8 cellular contexts compared by ENCODE assay signal in genomic region chr1:60848583-60849188, GRCh38.
DNase-seq lines count a peak whose midpoint lies in the region; ATAC-seq and TF ChIP-seq lines count a peak whose summit lies in the region.

No MANE protein-coding gene starts in this region.

- intact Hi-C loops in lower lobe of right lung (cut with DNase I): no loop called here

- H3K27me3 Mint-ChIP-seq in activated CD4-positive, alpha-beta memory T cell treated with anti-CD3 and anti-CD28 coated beads, Interleukin-2, amount 10 ng/mL, durations not matched to agents 7 days and 5 days: peaks cover 14% of the 10 kb centered on the region

- in situ Hi-C loops in astrocyte of the spinal cord (cut with HindIII; ENCODE audit: low sequenced_read_pairs): no loop called here

- CTCF ChIA-PET in activated CD4-positive, alpha-beta memory T cell treated with anti-CD3 and anti-CD28 coated beads, Interleukin-2, amount 10 ng/mL, durations not matched to agents 7 days and 5 days (lab: Charles Lee): interaction anchor here (0.7 to 3.2 kb wide), 10 partner anchors 10 to 1004 kb away, joined by 3 to 20 read pairs (median 4); no protein-coding TSS in a partner anchor

- no peaks in the 10 kb centered on the region for H3K36me3 ChIP-seq in lower lobe of right lung

- no peaks in the 10 kb centered on the region for H3K27me3 ChIP-seq in lower lobe of right lung (ENCODE audit: low read depth)

- no peaks in the 10 kb centered on the region for H3K36me3 Mint-ChIP-seq in activated CD4-positive, alpha-beta memory T cell treated with anti-CD3 and anti-CD28 coated beads, Interleukin-2, amount 10 ng/mL, durations not matched to agents 7 days and 5 days (ENCODE audit: low read depth)

- H3K4me1 ChIP-seq in lower lobe of right lung: no peaks in the 10 kb centered on the region

- TF ChIP-seq CTCF in GM12873 (IDR thresholded peaks at IDR 0.05; ENCODE audit: insufficient read depth, low read depth, low read length, missing control alignments): peak; percentile 44
- TF ChIP-seq CTCF in astrocyte of the spinal cord (IDR thresholded peaks at IDR 0.05; ENCODE audit: low read depth, low read length): peak; percentile 55
- peak; percentile 44 for TF ChIP-seq CTCF in lower lobe of right lung (IDR thresholded peaks at IDR 0.05)

- no peak for ATAC-seq in lower lobe of right lung

- H3K4me1 Mint-ChIP-seq in activated CD4-positive, alpha-beta memory T cell treated with anti-CD3 and anti-CD28 coated beads, Interleukin-2, amount 10 ng/mL, durations not matched to agents 7 days and 5 days: no peaks in the 10 kb centered on the region

- peak; percentile 82 for DNase-seq in NCI-H2029 treated with DMSO at 0.1 percent for 48 hours (lab: John Stamatoyannopoulos, UW)
- DNase-seq in astrocyte of the spinal cord (ENCODE audit: low read depth, low spot score): peak; percentile 71
- DNase-seq in lower lobe of right lung: no peak
- DNase-seq in activated CD4-positive, alpha-beta memory T cell treated with anti-CD3 and anti-CD28 coated beads, Interleukin-2, amount 10 ng/mL, durations not matched to agents 7 days and 5 days: no peak
- DNase-seq in nucleus accumbens (lab: John Stamatoyannopoulos, UW): no peak
- DNase-seq in COLO668 (lab: John Stamatoyannopoulos, UW; ENCODE audit: unreplicated experiment): no peak
- no peak for DNase-seq in activated naive CD4-positive, alpha-beta T cell treated with anti-CD3 and anti-CD28 coated beads, Interleukin-2, amount 50 U/mL, for 16 hours

- POLR2A ChIA-PET in activated CD4-positive, alpha-beta memory T cell treated with anti-CD3 and anti-CD28 coated beads, Interleukin-2, amount 10 ng/mL, durations not matched to agents 7 days and 5 days (lab: Charles Lee): no interaction called here

- no peak overlapping the region for H3K4me3 Mint-ChIP-seq in activated CD4-positive, alpha-beta memory T cell treated with anti-CD3 and anti-CD28 coated beads, Interleukin-2, amount 10 ng/mL, durations not matched to agents 7 days and 5 days

- H3K27ac Mint-ChIP-seq in activated CD4-positive, alpha-beta memory T cell treated with anti-CD3 and anti-CD28 coated beads, Interleukin-2, amount 10 ng/mL, durations not matched to agents 7 days and 5 days: no peak overlapping the region

- no peaks in the 10 kb centered on the region for H3K9me3 Mint-ChIP-seq in activated CD4-positive, alpha-beta memory T cell treated with anti-CD3 and anti-CD28 coated beads, Interleukin-2, amount 10 ng/mL, durations not matched to agents 7 days and 5 days

- H3K27ac ChIP-seq in lower lobe of right lung: no peak overlapping the region

- H3K4me3 ChIP-seq in astrocyte of the spinal cord (ENCODE audit: low read depth, low read length): no peak overlapping the region
- H3K4me3 ChIP-seq in lower lobe of right lung: no peak overlapping the region

- H3K9me3 ChIP-seq in lower lobe of right lung: peaks cover 6% of the 10 kb centered on the region

Comparison
In these comparisons a context has a peak if more than half of its experiments do, and no peak if none do; other contexts are left out.
1. DNase-seq: peak in NCI-H2029 treated with DMSO at 0.1 percent for 48 hours (single experiment) and astrocyte of the spinal cord (single experiment); none in lower lobe of right lung (single experiment), activated CD4-positive, alpha-beta memory T cell treated with anti-CD3 and anti-CD28 coated beads, Interleukin-2, amount 10 ng/mL, durations not matched to agents 7 days and 5 days (single experiment), nucleus accumbens (0 of 56), COLO668 (single experiment) and activated naive CD4-positive, alpha-beta T cell treated with anti-CD3 and anti-CD28 coated beads, Interleukin-2, amount 50 U/mL, for 16 hours (single experiment).
2. Peak in every context shown above with its lines, with median percentiles within 50 percentile points of each other: CTCF ChIP-seq.